In genomic region chr19:20171285-20171684, GRCh38 we compare ENCODE assay signal across 19 cellular contexts. TPM values are rescaled to one million over a fixed set of nuclear protein-coding genes. Genes with fewer than 3 reads are reported as not detected.
DNase-seq lines count a peak whose midpoint lies in the region; ATAC-seq, FAIRE-seq and TF ChIP-seq lines count a peak whose summit lies in the region.
"Had no signal": no experiment of that assay in that cellular context is flagged by ENCODE, and none has a peak within 500 bp of the region (broad histone marks: within the 10 kb centered on the region; RNA-seq: fewer than 3 reads in every experiment).

No MANE protein-coding gene starts in this region.

- H3K4ac ChIP-seq in H9 (ENCODE audit: low read depth, low read length), result no peak overlapping the region

- DNase-seq in H9 (no peak), WTC11 (ENCODE audit: low spot score) (no peak), immature natural killer cell (no peak), type B pancreatic cell (ENCODE audit: extremely low spot score, unreplicated experiment) (no peak), frontal cortex (ENCODE audit: low spot score in 2 of 2) (no peak), HuH-7 (ENCODE audit: low spot score) (no peak), aorta (no peak)
- DNase-seq: CD4-positive, alpha-beta memory T cell; DND-41; NCI-H1048; NCI-H1436 treated with DMSO at 0.1 percent for 48 hours; NCI-H2029 treated with DMSO at 0.1 percent for 48 hours; NCI-H2171 treated with DMSO at 0.1 percent for 48 hours; NCI-H748 treated with DMSO at 0.1 percent for 48 hours had no signal

- H4K20me1 ChIP-seq in H9 (ENCODE audit: control insufficient read depth, insufficient read depth, insufficient read length), result no peaks in the 10 kb centered on the region

- no peak overlapping the region for H4K5ac ChIP-seq in H9 (ENCODE audit: insufficient read length, low read depth, low read length)

- H2BK15ac ChIP-seq in H9 (ENCODE audit: low read depth, low read length), result no peak overlapping the region

- H3K4me3 Mint-ChIP-seq in H9 (no peak overlapping the region), WTC11 (no peak overlapping the region), immature natural killer cell (no peak overlapping the region), type B pancreatic cell (peak overlapping the region; percentile 59)

- H2AFZ ChIP-seq in H9 (ENCODE audit: low read length), result no peak overlapping the region

- H3T11ph ChIP-seq in H9 (ENCODE audit: low read length), result no peak overlapping the region

- no peak overlapping the region for H2BK5ac ChIP-seq in H9 (ENCODE audit: insufficient read length, low read length)

- POLR2A ChIA-PET in WTC11 (lab: Charles Lee), result no interaction called here

- no peak overlapping the region for H3K27ac ChIP-seq in H9 (ENCODE audit: insufficient read length, low read depth, low read length)
- no peak overlapping the region for H3K27ac ChIP-seq in aorta (ENCODE audit: low read depth in 1 of 2, low read length in 2 of 2)
- H3K27ac ChIP-seq: KMS-11 had no signal

- peaks cover 5 to 17% of the 10 kb centered on the region in 2 experiments; a peak in 3 of 4 replicates for H3K4me1 Mint-ChIP-seq in H9
- H3K4me1 Mint-ChIP-seq in WTC11, result peaks cover 19% of the 10 kb centered on the region
- peaks cover 33 to 38% of the 10 kb centered on the region in 2 donors for H3K4me1 Mint-ChIP-seq in immature natural killer cell
- peaks cover 4% of the 10 kb centered on the region for H3K4me1 Mint-ChIP-seq in type B pancreatic cell (ENCODE audit: unreplicated experiment)

- H3K9me3 ChIP-seq in H9 (ENCODE audit: control insufficient read depth, low read depth, low read length), result no peaks in the 10 kb centered on the region
- no peaks in the 10 kb centered on the region for H3K9me3 ChIP-seq in aorta (ENCODE audit: control insufficient read depth, low read length)

- no peak overlapping the region for H2BK20ac ChIP-seq in H9 (ENCODE audit: low read depth, low read length, poor library complexity, severe bottlenecking)

- H3K4me1 ChIP-seq in H9 (ENCODE audit: insufficient read depth, low read length), result no peaks in the 10 kb centered on the region
- H3K4me1 ChIP-seq in aorta (ENCODE audit: control insufficient read depth in 1 of 2, insufficient read depth in 2 of 2, low read length in 2 of 2), result no peaks in the 10 kb centered on the region

- CTCF ChIA-PET in WTC11 (lab: Charles Lee), result interaction anchor here (1.4 kb wide), 1 partner anchor 174 kb away, joined by 3 read pairs; no protein-coding TSS in a partner anchor

- no peak overlapping the region for H3K18ac ChIP-seq in H9 (ENCODE audit: insufficient read length, low read depth, low read length)

- H3K79me2 ChIP-seq in H9 (ENCODE audit: insufficient read depth, low read length), result peaks cover 18% of the 10 kb centered on the region; the same call in 1 of the 2 replicates

- no peak overlapping the region for H3K56ac ChIP-seq in H9 (ENCODE audit: insufficient read length, low read depth, low read length)

- no peaks in the 10 kb centered on the region for H3K23me2 ChIP-seq in H9 (ENCODE audit: insufficient read length, low read depth, low read length, poor library complexity, severe bottlenecking)

- H3K9me3 Mint-ChIP-seq in H9, result peaks cover 16 to 35% of the 10 kb centered on the region in 2 experiments; a peak in 4 of 5 replicates
- H3K9me3 Mint-ChIP-seq in WTC11, result peaks cover 14% of the 10 kb centered on the region
- H3K9me3 Mint-ChIP-seq in immature natural killer cell, result peaks cover 0 to 3% (median 0%) of the 10 kb centered on the region in 6 donors
- H3K9me3 Mint-ChIP-seq in type B pancreatic cell, result peaks cover 10% of the 10 kb centered on the region

- H3K27me3 ChIP-seq in H9 (ENCODE audit: insufficient read depth, low read length) (no peaks in the 10 kb centered on the region), aorta (ENCODE audit: control insufficient read depth in 1 of 2, insufficient read depth in 2 of 2, low read length in 1 of 2) (no peaks in the 10 kb centered on the region)

- whole genome bisulfite sequencing in H9 (ENCODE audit: extremely low coverage, insufficient read length, low lambda C conversion rate), result no CpG with 5 or more reads among the region's 3 CpGs
- WGBS in aorta, 2 donors, result 83 to 84% methylated on average over 3 of the region's 3 CpGs

- intact Hi-C loops in aorta (cut with DNase I), result no loop called here

- no peak overlapping the region for H2BK12ac ChIP-seq in H9 (ENCODE audit: insufficient read length, low read depth, low read length)

- H3K27me3 Mint-ChIP-seq in H9 (ENCODE audit: low read depth) (no peaks in the 10 kb centered on the region), WTC11 (ENCODE audit: low read depth) (no peaks in the 10 kb centered on the region), immature natural killer cell (ENCODE audit: low read depth in 3 of 3) (peaks cover 2 to 7% (median 6%) of the 10 kb centered on the region in 3 donors), type B pancreatic cell (no peaks in the 10 kb centered on the region)
- H3K27me3 Mint-ChIP-seq: CD4-positive, alpha-beta memory T cell had no signal

- H3K9ac ChIP-seq in H9 (ENCODE audit: extremely low read depth, insufficient read length, low read length), result no peak overlapping the region
- H3K9ac ChIP-seq: KMS-11 had no signal

- peaks cover 3% of the 10 kb centered on the region for H3K79me1 ChIP-seq in H9 (ENCODE audit: insufficient read depth, low read depth, low read length, poor library complexity, severe bottlenecking)

- H3K27ac Mint-ChIP-seq in H9 (peak overlapping the region in 2 of 3 experiments; percentile 43 to 82; a peak in 5 of 7 replicates), WTC11 (0 out of 2 replicates have a peak overlapping the region, but pooled peaks have one; percentile 48), immature natural killer cell (peak overlapping the region in 4 of 6 donors; percentile 10 to 70 (median 37)), type B pancreatic cell (peak overlapping the region; percentile 78)

- TF ChIP-seq CTCF in H9 (conservative IDR thresholded peaks at IDR 0.05), result no peak
- TF ChIP-seq CTCF in WTC11 (IDR thresholded peaks at IDR 0.05), result no peak
- no peak for TF ChIP-seq CTCF in type B pancreatic cell (conservative IDR thresholded peaks at IDR 0.05)

- H3K14ac ChIP-seq in H9 (ENCODE audit: insufficient read depth, low read length), result no peak overlapping the region

- no peak overlapping the region for H2BK120ac ChIP-seq in H9 (ENCODE audit: low read depth, low read length, poor library complexity, severe bottlenecking)

- no peak for FAIRE-seq in frontal cortex (lab: Jason Lieb, UNC)
- FAIRE-seq: G401.6 had no signal

- no peak overlapping the region for H2AK5ac ChIP-seq in H9 (ENCODE audit: insufficient read length, low read length)

- ATAC-seq in WTC11 (no peak), aorta (ENCODE audit: low FRiP score) (no peak)
- ATAC-seq: HCT116 had no signal

- peaks cover 0 to 2% of the 10 kb centered on the region in 2 donors for H3K36me3 ChIP-seq in aorta (ENCODE audit: control insufficient read depth in 1 of 2, insufficient read depth in 2 of 2, low read length in 1 of 2)

- H3K4me3 ChIP-seq in aorta (ENCODE audit: low read length in 2 of 2), result no peak overlapping the region

- no peak overlapping the region for H4K8ac ChIP-seq in H9 (replicated peaks; ENCODE audit: insufficient read length, low read depth, low read length)

- no peak overlapping the region for H3K23ac ChIP-seq in H9 (ENCODE audit: insufficient read length, low read depth, low read length)

- no peak overlapping the region for H3K4me2 ChIP-seq in H9 (ENCODE audit: insufficient read depth, insufficient read length, low read length)
- H3K4me2 ChIP-seq: KMS-11 had no signal

- no peak overlapping the region for H4K91ac ChIP-seq in H9 (ENCODE audit: insufficient read length, low read depth, low read length)

- H3K36me3 Mint-ChIP-seq in H9 (ENCODE audit: insufficient read depth in 1 of 3, low read depth in 3 of 3), result peaks cover 64 to 75% (median 72%) of the 10 kb centered on the region in 3 experiments
- H3K36me3 Mint-ChIP-seq in WTC11, result peaks cover 59% of the 10 kb centered on the region
- H3K36me3 Mint-ChIP-seq in immature natural killer cell, result peaks cover 4 to 30% (median 30%) of the 10 kb centered on the region in 3 donors
- H3K36me3 Mint-ChIP-seq in type B pancreatic cell, result peaks cover 41% of the 10 kb centered on the region

TF ChIP-seq in WTC11, 78 proteins besides CTCF, POLR2A, EP300 and RAD21 (continues in another document):
- TF ChIP-seq PRDM15 (CRISPR knock-in tag; IDR thresholded peaks at IDR 0.05) (no peak), JAZF1 (CRISPR knock-in tag; IDR thresholded peaks at IDR 0.05) (no peak), ZNF317 (CRISPR knock-in tag; IDR thresholded peaks at IDR 0.05; ENCODE audit: borderline replicate concordance, low read depth) (no peak)

RNA-seq across cellular contexts. Expression of gene ZNF486, which starts 4.3 kb away (rescaled TPM):
- total RNA-seq in H9 (2021), result 21.1 and 21.5 TPM in 2 replicates
- total RNA-seq in WTC11 (2021), result 20.7 to 22.3 TPM (median 20.8 TPM) in 3 replicates
- polyA plus RNA-seq in immature natural killer cell, result 1 to 10 TPM; 2.1 to 5.5 (median 5.4) TPM
- 15.3 TPM in 2 replicates for total RNA-seq in type B pancreatic cell (ENCODE audit: low replicate concordance)
- total RNA-seq in frontal cortex, result 18.8 TPM
- 1 to 10 TPM; 4.1 to 7.4 TPM for total RNA-seq in aorta
- polyA plus RNA-seq in aorta, result 1 to 10 TPM; 2.3 to 4.1 TPM
- total RNA-seq: MCF 10A, NCI-H460 had no signal
